In the genomic region with DNA sequence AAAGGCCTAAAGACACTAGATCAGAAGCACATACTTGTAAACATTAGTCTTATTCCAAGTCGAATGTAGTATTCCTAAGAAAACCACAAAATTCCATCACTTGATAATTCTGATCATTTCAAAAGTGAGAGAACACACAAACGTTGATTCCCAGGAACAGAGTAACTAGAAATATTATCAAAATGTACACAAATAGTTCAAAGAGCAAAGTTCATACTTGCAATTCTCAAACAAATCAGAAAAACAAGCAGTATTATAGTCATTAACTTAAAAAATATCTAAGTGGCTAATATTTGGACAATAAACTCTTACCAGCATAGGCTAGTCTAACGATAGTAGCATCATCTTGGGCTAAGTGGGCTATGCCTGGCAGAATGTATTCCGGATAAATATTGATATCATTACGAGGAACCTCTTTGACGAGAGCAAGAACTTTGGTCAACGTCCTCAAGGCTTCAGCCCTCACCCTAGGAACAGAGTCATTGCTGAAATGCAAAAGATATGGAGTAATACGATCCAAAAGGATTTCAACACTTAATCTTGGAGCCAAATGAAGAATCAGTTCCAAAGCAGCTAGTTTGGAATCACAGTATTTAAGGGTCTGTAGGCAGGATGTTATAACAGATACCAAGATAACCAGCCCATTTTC, we compare ENCODE assay signal across 21 cellular contexts. TPM values are rescaled to one million over a fixed set of nuclear protein-coding genes. Genes with fewer than 3 reads are reported as not detected.
DNase-seq lines count a peak whose midpoint lies in the region; ATAC-seq and TF ChIP-seq lines count a peak whose summit lies in the region.
"Had no signal": no experiment of that assay in that cellular context is flagged by ENCODE, and none has a peak within 500 bp of the region (broad histone marks: within the 10 kb centered on the region; RNA-seq: fewer than 3 reads in every experiment).

No MANE protein-coding gene starts in this region.

- peaks cover 8% of the 10 kb centered on the region for H3K36me3 Mint-ChIP-seq in progenitor cell of endocrine pancreas (ENCODE audit: insufficient read depth)
- peaks cover 30% of the 10 kb centered on the region for H3K36me3 Mint-ChIP-seq in activated CD4-positive, alpha-beta memory T cell treated with anti-CD3 and anti-CD28 coated beads, Interleukin-2, amount 10 ng/mL, durations not matched to agents 7 days and 5 days (ENCODE audit: low read depth)

- peak; percentile 46 for ATAC-seq in Right ventricle myocardium inferior
- ATAC-seq in heart left ventricle = no peak
- peak; percentile 40 for ATAC-seq in body of pancreas
- peak; percentile 85 for ATAC-seq in left lobe of liver
- ATAC-seq: Panc1 had no signal

- H3K27me3 ChIP-seq in heart left ventricle (no peaks in the 10 kb centered on the region), body of pancreas (no peaks in the 10 kb centered on the region)

- H3K36me3 ChIP-seq in heart left ventricle (peaks cover 0 to 48% (median 40%) of the 10 kb centered on the region in 9 donors), body of pancreas (replicated peaks in 1 of 2; ENCODE audit: insufficient read depth in 1 of 2, low read depth in 2 of 2) (no peaks in the 10 kb centered on the region)

- TF ChIP-seq CTCF in heart left ventricle (IDR thresholded peaks at IDR 0.05) (no peak), body of pancreas (IDR thresholded peaks at IDR 0.05) (no peak), progenitor cell of endocrine pancreas (IDR thresholded peaks at IDR 0.05; ENCODE audit: unreplicated experiment) (no peak)

- no peak for TF ChIP-seq POLR2A in heart left ventricle (IDR thresholded peaks at IDR 0.05)
- no peak for TF ChIP-seq POLR2A in body of pancreas (IDR thresholded peaks at IDR 0.05)

- H3K27ac Mint-ChIP-seq in progenitor cell of endocrine pancreas = peak overlapping the region; percentile 45
- no peak overlapping the region for H3K27ac Mint-ChIP-seq in activated CD4-positive, alpha-beta memory T cell treated with anti-CD3 and anti-CD28 coated beads, Interleukin-2, amount 10 ng/mL, durations not matched to agents 7 days and 5 days

- peaks cover 17% of the 10 kb centered on the region for H3K4me1 Mint-ChIP-seq in progenitor cell of endocrine pancreas (ENCODE audit: low read depth)
- H3K4me1 Mint-ChIP-seq in activated CD4-positive, alpha-beta memory T cell treated with anti-CD3 and anti-CD28 coated beads, Interleukin-2, amount 10 ng/mL, durations not matched to agents 7 days and 5 days = peaks cover 13% of the 10 kb centered on the region

- POLR2A ChIA-PET in activated CD4-positive, alpha-beta memory T cell treated with anti-CD3 and anti-CD28 coated beads, Interleukin-2, amount 10 ng/mL, durations not matched to agents 7 days and 5 days (lab: Charles Lee) = interaction anchor here (0.6 kb wide), 1 partner anchor 21 kb away, joined by 3 read pairs; no protein-coding TSS in a partner anchor

- H3K4me1 ChIP-seq in heart left ventricle (peaks cover 0 to 4% (median 0%) of the 10 kb centered on the region in 12 donors), body of pancreas (peaks cover 17% of the 10 kb centered on the region)
- H3K4me1 ChIP-seq: HAP-1 had no signal

- CTCF ChIA-PET in activated CD4-positive, alpha-beta memory T cell treated with anti-CD3 and anti-CD28 coated beads, Interleukin-2, amount 10 ng/mL, durations not matched to agents 7 days and 5 days (lab: Charles Lee) = no interaction called here

- H3K27ac ChIP-seq in heart left ventricle (peak overlapping the region in 1 of 12 donors; percentile 5), body of pancreas (peak overlapping the region in 3 of 4 donors; percentile 21 to 59 (median 36))
- H3K27ac ChIP-seq: 22Rv1, C4-2B had no signal

- WGBS in heart left ventricle, 4 donors = 65 to 70% (median 67%) methylated on average over 8 of the region's 8 CpGs
- WGBS in body of pancreas, 2 donors = 30 to 32% methylated on average over 8 of the region's 8 CpGs

- H3K9me3 ChIP-seq in heart left ventricle (no peaks in the 10 kb centered on the region), body of pancreas (no peaks in the 10 kb centered on the region)
- H3K9me3 ChIP-seq: HAP-1 had no signal

- no peak overlapping the region for H3K4me3 Mint-ChIP-seq in progenitor cell of endocrine pancreas (ENCODE audit: low read depth)
- no peak overlapping the region for H3K4me3 Mint-ChIP-seq in activated CD4-positive, alpha-beta memory T cell treated with anti-CD3 and anti-CD28 coated beads, Interleukin-2, amount 10 ng/mL, durations not matched to agents 7 days and 5 days

- H3K9me3 Mint-ChIP-seq in progenitor cell of endocrine pancreas (ENCODE audit: low read depth) = no peaks in the 10 kb centered on the region
- H3K9me3 Mint-ChIP-seq in activated CD4-positive, alpha-beta memory T cell treated with anti-CD3 and anti-CD28 coated beads, Interleukin-2, amount 10 ng/mL, durations not matched to agents 7 days and 5 days = no peaks in the 10 kb centered on the region

- H3K4me3 ChIP-seq in heart left ventricle (no peak overlapping the region), body of pancreas (no peak overlapping the region)
- H3K4me3 ChIP-seq: HAP-1 had no signal

- H3K27me3 Mint-ChIP-seq in progenitor cell of endocrine pancreas = no peaks in the 10 kb centered on the region
- no peaks in the 10 kb centered on the region for H3K27me3 Mint-ChIP-seq in activated CD4-positive, alpha-beta memory T cell treated with anti-CD3 and anti-CD28 coated beads, Interleukin-2, amount 10 ng/mL, durations not matched to agents 7 days and 5 days

- DNase-seq in Right ventricle myocardium inferior (ENCODE audit: missing footprints) (no peak), heart left ventricle (no peak), body of pancreas (no peak), left lobe of liver (ENCODE audit: low spot score) (peak; percentile 62), progenitor cell of endocrine pancreas (ENCODE audit: low spot score, unreplicated experiment) (no peak), NCI-H82 (lab: John Stamatoyannopoulos, UW) (no peak), globus pallidus (ENCODE audit: low spot score) (no peak)
- no peak for DNase-seq in activated CD4-positive, alpha-beta memory T cell treated with anti-CD3 and anti-CD28 coated beads, Interleukin-2, amount 10 ng/mL, durations not matched to agents 7 days and 5 days
- DNase-seq: AML-193, GDM1, IMR-90, NCI-H1048, NCI-H1436 treated with DMSO at 0.1 percent for 48 hours, NCI-H2029 treated with DMSO at 0.1 percent for 48 hours, NCI-H2171 treated with DMSO at 0.1 percent for 48 hours, NCI-H446 treated with DMSO at 0.1 percent for 48 hours, NCI-H69 had no signal

- intact Hi-C loops in Right ventricle myocardium inferior (cut with DNase I) = no loop called here
- intact Hi-C loops in heart left ventricle (cut with DNase I) = no loop called here
- intact Hi-C loops in body of pancreas (cut with DNase I) = no loop called here

RNA-seq across cellular contexts. Expression of a gene that starts 13.3 kb away (rescaled TPM):
- total RNA-seq in Right ventricle myocardium inferior (11.4 TPM), heart left ventricle (10 to 100 TPM; 10.9 to 24.3 (median 15.7) TPM), body of pancreas (10 to 100 TPM; 20.8 to 28.0 TPM), left lobe of liver (19.9 TPM), progenitor cell of endocrine pancreas (29.3 and 32.2 TPM in 2 replicates)
- 10 to 100 TPM; 15.6 to 16.3 TPM for polyA plus RNA-seq in heart left ventricle
- 10 to 100 TPM; 21.6 to 25.0 TPM for total RNA-seq in activated CD4-positive, alpha-beta memory T cell treated with anti-CD3 and anti-CD28 coated beads, Interleukin-2, amount 10 ng/mL, durations not matched to agents 7 days and 5 days

Comparison
In these comparisons a context has a peak if more than half of its experiments do, and no peak if none do; other contexts are left out.
1. ATAC-seq: peak in Right ventricle myocardium inferior (single experiment), body of pancreas (single experiment) and left lobe of liver (single experiment); none in heart left ventricle (0 of 4).